In genomic region chr4:29243054-29243453, GRCh38 we compare ENCODE assay signal across 3 cellular contexts.
TF ChIP-seq lines count a peak whose summit lies in the region.

No MANE protein-coding gene starts in this region.

TF ChIP-seq in A549, 52 proteins besides CTCF, POLR2A, EP300 and RAD21:
- TF ChIP-seq MAFK (IDR thresholded peaks at IDR 0.05; ENCODE audit: partially characterized antibody) (peak; percentile 19), RCOR1 (IDR thresholded peaks at IDR 0.05; ENCODE audit: low read depth, low read length) (no peak)
TF ChIP-seq in A549: peak in this region for 1.

TF ChIP-seq in IMR-90, 13 proteins besides CTCF, POLR2A, EP300 and RAD21:
- TF ChIP-seq NFE2L2 (IDR thresholded peaks at IDR 0.05; ENCODE audit: low read depth, low read length) (no peak), MAFK (IDR thresholded peaks at IDR 0.05; ENCODE audit: low read depth, low read length) (peak; percentile 53)
TF ChIP-seq in IMR-90: peak in this region for 1.

TF ChIP-seq in H1, 55 proteins besides CTCF, POLR2A, EP300 and RAD21:
- no peak for TF ChIP-seq SRF (IDR thresholded peaks at IDR 0.05; ENCODE audit: low read depth, low read length)
